Comparison of ENCODE assay signal across 35 cellular contexts in the genomic region with DNA sequence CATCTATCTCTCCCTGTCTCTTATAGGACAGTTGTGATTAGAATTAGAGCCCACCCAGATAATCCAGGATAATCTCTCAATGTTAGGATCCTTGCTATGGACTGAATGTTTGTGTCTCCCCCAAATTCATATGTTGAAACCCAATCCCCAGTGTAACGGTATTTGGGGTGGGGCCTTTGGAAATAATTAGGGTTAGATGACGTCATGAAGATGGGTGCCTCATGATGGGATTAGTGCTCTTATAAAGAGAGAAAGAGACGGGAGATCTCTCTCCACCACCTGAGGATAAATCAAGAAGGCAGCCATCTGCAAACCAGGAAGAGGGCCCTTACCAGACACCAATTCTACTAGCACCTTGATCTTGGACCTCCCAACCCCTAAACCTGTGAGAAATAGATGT. TPM values are rescaled to one million over a fixed set of nuclear protein-coding genes. Genes with fewer than 3 reads are reported as not detected.
"Had no signal": no experiment of that assay in that cellular context is flagged by ENCODE, and none has a peak within 500 bp of the region (broad histone marks: within the 10 kb centered on the region; RNA-seq: fewer than 3 reads in every experiment).

No MANE protein-coding gene starts in this region.

- H3K4me3 ChIP-seq: adrenal gland, body of pancreas, breast epithelium had no signal

- H3K9me3 Mint-ChIP-seq: activated CD4-positive, alpha-beta memory T cell treated with anti-CD3 and anti-CD28 coated beads for 36 hours; activated CD4-positive, alpha-beta T cell treated with anti-CD3 and anti-CD28 coated beads, Interleukin-2, amount 10 ng/mL, durations not matched to agents 24 days and 14 days; activated CD8-positive, alpha-beta T cell treated with anti-CD3 and anti-CD28 coated beads for 36 hours; activated naive CD4-positive, alpha-beta T cell treated with anti-CD3 and anti-CD28 coated beads for 36 hours; activated naive CD4-positive, alpha-beta T cell treated with anti-CD3 and anti-CD28 coated beads, Interleukin-2, amount 50 U/mL, for 72 hours; activated naive CD8-positive, alpha-beta T cell treated with anti-CD3 and anti-CD28 coated beads for 36 hours; activated T-cell treated with anti-CD3 and anti-CD28 coated beads, Interleukin-2, amount 50 U/mL, for 72 hours; activated T-helper 1 cell treated with anti-CD3 and anti-CD28 coated beads, Interleukin-12 subunit alpha, Interleukin-12 subunit beta, Interleukin-2, Interleukin-4 antibody, amounts not matched to agents 30 ng/mL and 10 ng/mL and 1 ng/mL, durations not matched to agents 14 hours and 24 hours and 36 hours; activated T-helper 17 cell treated with anti-CD3 and anti-CD28 coated beads, Interleukin-2, amount 50 U/mL, for 72 hours; T-helper 1 cell treated with Interleukin-12 subunit alpha and Interleukin-12 subunit beta and Interleukin-4 antibody, amounts not matched to agents 30 μg/mL and 1 μg/mL, for 36 hours; T-helper 2 cell treated with Interferon-gamma antibody and Interleukin-4, amounts not matched to agents 5 μg/mL and 100 μg/mL, for 36 hours had no signal

- ATAC-seq: activated CD8-positive, alpha-beta T cell treated with anti-CD3 and anti-CD28 coated beads for 36 hours; activated naive CD4-positive, alpha-beta T cell treated with anti-CD3 and anti-CD28 coated beads, Interleukin-2, amount 50 U/mL, for 72 hours; activated T-cell treated with anti-CD3 and anti-CD28 coated beads, Interleukin-2, amount 50 U/mL, for 4 hours; activated T-cell treated with anti-CD3 and anti-CD28 coated beads, Interleukin-2, amount 50 U/mL, for 72 hours; activated T-helper 17 cell treated with anti-CD3 and anti-CD28 coated beads, Interleukin-2, amount 50 U/mL, for 72 hours; body of pancreas had no signal

- H3K9me3 ChIP-seq: adrenal gland, body of pancreas, breast epithelium had no signal

- H3K27ac Mint-ChIP-seq: activated B cell treated with CpG ODN at 0.5 μM for 24 hours; activated CD4-positive, alpha-beta memory T cell treated with anti-CD3 and anti-CD28 coated beads for 36 hours; activated CD4-positive, alpha-beta T cell treated with anti-CD3 and anti-CD28 coated beads, Interleukin-2, amount 10 ng/mL, durations not matched to agents 24 days and 14 days; activated CD8-positive, alpha-beta T cell treated with anti-CD3 and anti-CD28 coated beads for 36 hours; activated naive CD4-positive, alpha-beta T cell treated with anti-CD3 and anti-CD28 coated beads for 36 hours; activated naive CD4-positive, alpha-beta T cell treated with anti-CD3 and anti-CD28 coated beads, Interleukin-2, amount 50 U/mL, for 72 hours; activated naive CD8-positive, alpha-beta T cell treated with anti-CD3 and anti-CD28 coated beads for 36 hours; activated T-cell treated with anti-CD3 and anti-CD28 coated beads, Interleukin-2, amount 50 U/mL, for 72 hours; activated T-helper 1 cell treated with anti-CD3 and anti-CD28 coated beads, Interleukin-12 subunit alpha, Interleukin-12 subunit beta, Interleukin-2, Interleukin-4 antibody, amounts not matched to agents 30 ng/mL and 10 ng/mL and 1 ng/mL, durations not matched to agents 14 hours and 24 hours and 36 hours; activated T-helper 17 cell treated with anti-CD3 and anti-CD28 coated beads, Interleukin-2, amount 50 U/mL, for 72 hours; T-helper 1 cell treated with Interleukin-12 subunit alpha and Interleukin-12 subunit beta and Interleukin-4 antibody, amounts not matched to agents 30 μg/mL and 1 μg/mL, for 36 hours; T-helper 2 cell treated with Interferon-gamma antibody and Interleukin-4, amounts not matched to agents 5 μg/mL and 100 μg/mL, for 36 hours had no signal

- H3K27ac ChIP-seq: adrenal gland, body of pancreas, brain microvascular endothelial cell, breast epithelium, VCaP had no signal

- H3K4me3 Mint-ChIP-seq: activated B cell treated with CpG ODN at 0.5 μM for 24 hours; activated CD4-positive, alpha-beta memory T cell treated with anti-CD3 and anti-CD28 coated beads for 36 hours; activated CD4-positive, alpha-beta T cell treated with anti-CD3 and anti-CD28 coated beads, Interleukin-2, amount 10 ng/mL, durations not matched to agents 24 days and 14 days; activated CD8-positive, alpha-beta T cell treated with anti-CD3 and anti-CD28 coated beads for 36 hours; activated naive CD4-positive, alpha-beta T cell treated with anti-CD3 and anti-CD28 coated beads for 36 hours; activated naive CD8-positive, alpha-beta T cell treated with anti-CD3 and anti-CD28 coated beads for 36 hours; activated T-cell treated with anti-CD3 and anti-CD28 coated beads, Interleukin-2, amount 50 U/mL, for 4 hours; activated T-cell treated with anti-CD3 and anti-CD28 coated beads, Interleukin-2, amount 50 U/mL, for 72 hours; activated T-helper 1 cell treated with anti-CD3 and anti-CD28 coated beads, Interleukin-12 subunit alpha, Interleukin-12 subunit beta, Interleukin-2, Interleukin-4 antibody, amounts not matched to agents 30 ng/mL and 10 ng/mL and 1 ng/mL, durations not matched to agents 14 hours and 24 hours and 36 hours; activated T-helper 17 cell treated with anti-CD3 and anti-CD28 coated beads, Interleukin-2, amount 50 U/mL, for 72 hours; T-helper 1 cell treated with Interleukin-12 subunit alpha and Interleukin-12 subunit beta and Interleukin-4 antibody, amounts not matched to agents 30 μg/mL and 1 μg/mL, for 36 hours; T-helper 2 cell treated with Interferon-gamma antibody and Interleukin-4, amounts not matched to agents 5 μg/mL and 100 μg/mL, for 36 hours had no signal

- DNase-seq: activated B cell treated with CpG ODN at 0.5 μM for 24 hours; activated CD4-positive, alpha-beta memory T cell treated with anti-CD3 and anti-CD28 coated beads for 36 hours; activated CD4-positive, alpha-beta T cell treated with anti-CD3 and anti-CD28 coated beads for 4 hours; activated CD4-positive, alpha-beta T cell treated with anti-CD3 and anti-CD28 coated beads, Interleukin-2, amount 10 ng/mL, durations not matched to agents 24 days and 14 days; activated CD4-positive, alpha-beta T cell treated with anti-CD3 and anti-CD28 coated beads, Interleukin-2, amount 50 U/mL, for 1 hour; activated CD4-positive, alpha-beta T cell treated with anti-CD3 and anti-CD28 coated beads, Interleukin-2, amount 50 U/mL, for 4 hours; activated CD4-positive, CD25-positive, alpha-beta regulatory T cell treated with anti-CD3 and anti-CD28 coated beads, Interleukin-2, amount 50 U/mL, for 72 hours; activated CD8-positive, alpha-beta memory T cell treated with anti-CD3 and anti-CD28 coated beads, Interleukin-2, amount 50 U/mL, for 4 hours; activated CD8-positive, alpha-beta T cell treated with anti-CD3 and anti-CD28 coated beads for 36 hours; activated effector memory CD4-positive, alpha-beta T cell treated with anti-CD3 and anti-CD28 coated beads, Interleukin-2, amount 50 U/mL, for 16 hours; activated gamma-delta T cell treated with Interleukin-2 at 50 U/mL for 16 hours; activated naive CD4-positive, alpha-beta T cell; activated naive CD4-positive, alpha-beta T cell treated with anti-CD3 and anti-CD28 coated beads for 36 hours; activated naive CD4-positive, alpha-beta T cell treated with anti-CD3 and anti-CD28 coated beads, Interleukin-2, amount 50 U/mL, for 16 hours; activated naive CD8-positive, alpha-beta T cell treated with anti-CD3 and anti-CD28 coated beads for 36 hours; activated T-cell treated with anti-CD3 and anti-CD28 coated beads for 4 hours; activated T-cell treated with anti-CD3 and anti-CD28 coated beads, Interleukin-2, amount 50 U/mL, for 1 hour; activated T-cell treated with anti-CD3 and anti-CD28 coated beads, Interleukin-2, amount 50 U/mL, for 4 hours; activated T-cell treated with anti-CD3 and anti-CD28 coated beads, Interleukin-2, amount 50 U/mL, for 72 hours; adrenal gland; amniotic stem cell; aorta; body of pancreas; brain microvascular endothelial cell; central memory CD4-positive, alpha-beta T cell; T-helper 2 cell; T-helper 9 cell had no signal

- H3K36me3 Mint-ChIP-seq: activated CD4-positive, alpha-beta memory T cell treated with anti-CD3 and anti-CD28 coated beads for 36 hours; activated naive CD4-positive, alpha-beta T cell treated with anti-CD3 and anti-CD28 coated beads, Interleukin-2, amount 50 U/mL, for 72 hours; activated naive CD8-positive, alpha-beta T cell treated with anti-CD3 and anti-CD28 coated beads for 36 hours had no signal

- H3K27me3 ChIP-seq: adrenal gland, body of pancreas, brain microvascular endothelial cell, breast epithelium had no signal

- H3K36me3 ChIP-seq: adrenal gland, brain microvascular endothelial cell, breast epithelium had no signal

- H3K4me1 Mint-ChIP-seq: activated B cell treated with CpG ODN at 0.5 μM for 24 hours; activated CD4-positive, alpha-beta T cell treated with anti-CD3 and anti-CD28 coated beads, Interleukin-2, amount 10 ng/mL, durations not matched to agents 24 days and 14 days; activated naive CD8-positive, alpha-beta T cell treated with anti-CD3 and anti-CD28 coated beads for 36 hours; activated T-helper 17 cell treated with anti-CD3 and anti-CD28 coated beads, Interleukin-2, amount 50 U/mL, for 72 hours had no signal

- H3K4me1 ChIP-seq: breast epithelium had no signal

RNA-seq across cellular contexts. Expression of a gene that starts 33.7 kb away (rescaled TPM):
- total RNA-seq: activated B cell treated with CpG ODN at 0.5 μM for 24 hours; activated naive CD4-positive, alpha-beta T cell treated with anti-CD3 and anti-CD28 coated beads, Interleukin-2, amount 50 U/mL, for 72 hours; activated T-helper 1 cell treated with anti-CD3 and anti-CD28 coated beads, Interleukin-12 subunit alpha, Interleukin-12 subunit beta, Interleukin-2, Interleukin-4 antibody, amounts not matched to agents 30 ng/mL and 10 ng/mL and 1 ng/mL, durations not matched to agents 14 hours and 24 hours and 36 hours; activated T-helper 17 cell treated with anti-CD3 and anti-CD28 coated beads, Interleukin-2, amount 50 U/mL, for 72 hours; astrocyte had no signal
